ENCODE assay signal across 10 cellular contexts in the genomic region with DNA sequence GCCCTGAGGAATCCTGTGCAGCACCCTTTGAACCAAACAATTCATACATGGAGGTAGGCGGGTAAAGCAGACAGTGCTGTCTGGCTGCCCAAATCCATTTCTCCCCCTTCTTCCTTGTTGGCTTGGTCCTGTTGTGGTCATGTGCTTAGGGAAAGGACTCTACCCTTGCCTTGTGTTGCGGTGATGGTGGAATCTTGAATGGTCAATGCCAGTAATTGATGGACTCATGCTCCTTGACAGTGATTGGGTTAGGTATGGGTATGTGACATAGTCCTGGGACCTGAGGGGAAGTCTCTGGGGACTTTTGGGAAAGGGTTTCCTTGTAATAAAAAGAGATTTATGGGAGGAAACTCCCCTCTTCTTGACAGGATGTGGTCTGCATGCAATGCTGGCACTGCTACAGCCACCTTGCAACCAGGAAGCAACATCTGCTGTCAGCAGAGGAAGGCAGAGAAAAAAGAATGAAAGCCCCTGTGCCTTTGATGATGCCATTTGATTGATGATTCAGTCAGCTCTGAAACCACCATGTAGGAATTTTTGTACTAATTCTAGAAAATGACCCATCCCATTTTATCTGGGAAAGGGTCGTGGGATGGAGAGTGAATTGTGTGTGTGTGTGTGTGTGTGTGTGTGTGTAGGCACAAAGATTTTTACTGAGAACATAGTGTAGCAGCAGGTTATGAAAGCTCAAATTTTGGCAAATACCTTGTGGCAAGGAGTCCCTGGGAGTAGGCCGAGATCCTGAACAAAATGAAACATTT. TPM values are rescaled to one million over a fixed set of nuclear protein-coding genes. Genes with fewer than 3 reads are reported as not detected.
DNase-seq lines count a peak whose midpoint lies in the region; ATAC-seq and TF ChIP-seq lines count a peak whose summit lies in the region.
"Had no signal": no experiment of that assay in that cellular context is flagged by ENCODE, and none has a peak within 500 bp of the region (broad histone marks: within the 10 kb centered on the region; RNA-seq: fewer than 3 reads in every experiment).

No MANE protein-coding gene starts in this region.

- no peaks in the 10 kb centered on the region for H3K4me1 ChIP-seq in left ventricle myocardium inferior
- no peaks in the 10 kb centered on the region for H3K4me1 ChIP-seq in esophagus muscularis mucosa

- no peaks in the 10 kb centered on the region for H3K27me3 Mint-ChIP-seq in activated B cell treated with CpG ODN at 0.5 μM for 24 hours

- no peak for TF ChIP-seq POLR2A in esophagus muscularis mucosa (IDR thresholded peaks at IDR 0.05; ENCODE audit: low read depth)

- 78% methylated on average over 4 of the region's 4 CpGs for WGBS in esophagus muscularis mucosa

- no peak for TF ChIP-seq EP300 in esophagus muscularis mucosa (IDR thresholded peaks at IDR 0.05)

- H3K36me3 Mint-ChIP-seq in activated B cell treated with CpG ODN at 0.5 μM for 24 hours (ENCODE audit: low read depth): no peaks in the 10 kb centered on the region

- CTCF ChIA-PET in activated B cell treated with CpG ODN at 0.5 μM for 24 hours (lab: Charles Lee): interaction anchor here (1.5 kb wide), 1 partner anchor 32 kb away, joined by 4 read pairs; no protein-coding TSS in a partner anchor

- peak; percentile 25 for ATAC-seq in HG02852 (IDR thresholded peaks at IDR 0.05; ENCODE audit: unreplicated experiment)
- peak; percentile 39 for ATAC-seq in activated B cell treated with CpG ODN at 0.5 μM for 24 hours (ENCODE audit: low read depth)

- peak overlapping the region; percentile 96 for H3K27ac Mint-ChIP-seq in activated B cell treated with CpG ODN at 0.5 μM for 24 hours

- peak overlapping the region; percentile 59 for H3K4me3 Mint-ChIP-seq in activated B cell treated with CpG ODN at 0.5 μM for 24 hours

- no peaks in the 10 kb centered on the region for H3K9me3 Mint-ChIP-seq in activated B cell treated with CpG ODN at 0.5 μM for 24 hours

- H3K4me3 ChIP-seq in fibroblast of the aortic adventitia (ENCODE audit: low read depth, low read length): no peak overlapping the region
- H3K4me3 ChIP-seq in left ventricle myocardium inferior: no peak overlapping the region
- no peak overlapping the region for H3K4me3 ChIP-seq in esophagus muscularis mucosa
- H3K4me3 ChIP-seq: lung had no signal

- no peaks in the 10 kb centered on the region for H3K36me3 ChIP-seq in left ventricle myocardium inferior
- H3K36me3 ChIP-seq in esophagus muscularis mucosa: no peaks in the 10 kb centered on the region

- H3K9me3 ChIP-seq in left ventricle myocardium inferior (replicated peaks) (no peaks in the 10 kb centered on the region), esophagus muscularis mucosa (peaks cover 0 to 3% (median 0%) of the 10 kb centered on the region in 4 donors)

- H3K4me1 Mint-ChIP-seq in activated B cell treated with CpG ODN at 0.5 μM for 24 hours: peaks cover 49% of the 10 kb centered on the region

- DNase-seq in COLO829 (ENCODE audit: low spot score) (peak; percentile 26), activated B cell treated with CpG ODN at 0.5 μM for 24 hours (no peak), fibroblast of the aortic adventitia (ENCODE audit: low read depth) (peak; percentile 40), left ventricle myocardium inferior (no peak), NCI-H2029 treated with DMSO at 0.1 percent for 48 hours (lab: John Stamatoyannopoulos, UW) (no peak), esophagus muscularis mucosa (ENCODE audit: extremely low spot score) (no peak), iPS-NIHi7 (ENCODE audit: extremely low spot score) (no peak)
- DNase-seq: DMS53 had no signal

- no peak overlapping the region for H3K27ac ChIP-seq in left ventricle myocardium inferior (replicated peaks)
- H3K27ac ChIP-seq in esophagus muscularis mucosa (replicated peaks in 1 of 4): no peak overlapping the region

- H3K27me3 ChIP-seq in left ventricle myocardium inferior (ENCODE audit: low read depth) (no peaks in the 10 kb centered on the region), esophagus muscularis mucosa (no peaks in the 10 kb centered on the region)

- TF ChIP-seq CTCF in activated B cell treated with CpG ODN at 0.5 μM for 24 hours (IDR thresholded peaks at IDR 0.05) (no peak), fibroblast of the aortic adventitia (IDR thresholded peaks at IDR 0.05; ENCODE audit: insufficient read depth, low read length) (no peak), left ventricle myocardium inferior (IDR thresholded peaks at IDR 0.05; ENCODE audit: borderline replicate concordance) (no peak), esophagus muscularis mucosa (IDR thresholded peaks at IDR 0.05) (no peak)

- intact Hi-C loops in activated B cell treated with CpG ODN at 0.5 μM for 24 hours (cut with micrococcal nuclease): no loop called here
- intact Hi-C loops in left ventricle myocardium inferior (cut with micrococcal nuclease): no loop called here
- intact Hi-C loops in esophagus muscularis mucosa (cut with DNase I): no loop called here

- POLR2A ChIA-PET in activated B cell treated with CpG ODN at 0.5 μM for 24 hours (lab: Charles Lee): interaction anchor here (6.1 kb wide), 1 partner anchor 31 kb away, joined by 110 read pairs; the partner anchor contains the start of gene HUWE1

RNA-seq across cellular contexts. Expression of gene HUWE1, which starts 30.0 kb away (rescaled TPM):
- 236 and 257 TPM in 2 replicates for total RNA-seq in activated B cell treated with CpG ODN at 0.5 μM for 24 hours
- total RNA-seq in fibroblast of the aortic adventitia (ENCODE audit: low replicate concordance): 90.0 and 167 TPM in 2 replicates
- 130 TPM for total RNA-seq in left ventricle myocardium inferior
- 100 to 1,000 TPM; 100 to 149 (median 129) TPM for total RNA-seq in esophagus muscularis mucosa

Comparison
In these comparisons a context has a peak if more than half of its experiments do, and no peak if none do; other contexts are left out.
1. DNase-seq: peak in COLO829 (single experiment) and fibroblast of the aortic adventitia (single experiment); none in activated B cell treated with CpG ODN at 0.5 μM for 24 hours (single experiment), left ventricle myocardium inferior (single experiment), NCI-H2029 treated with DMSO at 0.1 percent for 48 hours (single experiment), esophagus muscularis mucosa (single experiment) and iPS-NIHi7 (single experiment).